8 cellular contexts compared by ENCODE assay signal in genomic region chr7:55964802-55965470, GRCh38. TPM values are rescaled to one million over a fixed set of nuclear protein-coding genes. Genes with fewer than 3 reads are reported as not detected.
DNase-seq lines count a peak whose midpoint lies in the region; ATAC-seq, FAIRE-seq and TF ChIP-seq lines count a peak whose summit lies in the region.

No MANE protein-coding gene starts in this region.

- H3K36me3 ChIP-seq in A673 (ENCODE audit: insufficient read depth, low read length, poor library complexity, severe bottlenecking) (peaks cover 16% of the 10 kb centered on the region), esophagus muscularis mucosa (peaks cover 0 to 25% (median 2%) of the 10 kb centered on the region in 4 donors)

- H3K27me3 ChIP-seq in A673 (replicated peaks; ENCODE audit: insufficient read depth, low read depth, low read length, poor library complexity) (no peaks in the 10 kb centered on the region), esophagus muscularis mucosa (no peaks in the 10 kb centered on the region)

- TF ChIP-seq POLR2A in esophagus muscularis mucosa (IDR thresholded peaks at IDR 0.05; ENCODE audit: low read depth), result peak; percentile 46

- peak; percentile 54 for ATAC-seq in HG02943 (IDR thresholded peaks at IDR 0.05; ENCODE audit: low read depth, unreplicated experiment)

- H3K4me1 ChIP-seq in A673 (ENCODE audit: insufficient read depth, low read length, poor library complexity, severe bottlenecking) (peaks cover 5% of the 10 kb centered on the region), esophagus muscularis mucosa (peaks cover 28 to 62% (median 45%) of the 10 kb centered on the region in 4 donors)

- POLR2A ChIA-PET in A673 (lab: Charles Lee; ENCODE audit: low non-redundant PET), result no interaction called here

- peak overlapping the region; percentile 95 for H3K27ac ChIP-seq in A673 (ENCODE audit: low read depth, low read length, poor library complexity, severe bottlenecking)
- H3K27ac ChIP-seq in esophagus muscularis mucosa (replicated peaks in 1 of 4), result peak overlapping the region; percentile 95 to 99 (median 96)

- no peak for TF ChIP-seq EP300 in esophagus muscularis mucosa (IDR thresholded peaks at IDR 0.05)

- DNase-seq in A673 (ENCODE audit: low spot score) (peak; percentile 37), GM18507 (ENCODE audit: extremely low spot score, insufficient read length, low read depth) (no peak), NCI-H510A (lab: John Stamatoyannopoulos, UW) (peak; percentile 68), esophagus muscularis mucosa (ENCODE audit: extremely low spot score) (peak; percentile 94), myocyte (ENCODE audit: low read depth) (peak; percentile 91)
- DNase-seq in activated CD8-positive, alpha-beta memory T cell treated with anti-CD3 and anti-CD28 coated beads, Interleukin-2, amount 50 U/mL, for 48 hours, result peak; percentile 77
- DNase-seq in stimulated activated naive CD4-positive, alpha-beta T cell (lab: John Stamatoyannopoulos, UW), result peak; percentile 29 to 55 (median 40)

- peak; percentile 49 for FAIRE-seq in GM18507 (lab: Jason Lieb, UNC)

- intact Hi-C loops in A673 (cut with micrococcal nuclease; ENCODE audit: unreplicated experiment) (loop anchor here (2.0 kb wide), 1 partner anchor 324 kb away; no protein-coding TSS in a partner anchor), esophagus muscularis mucosa (cut with DNase I) (loop anchor here (5.0 to 10.0 kb wide), 4 partner anchors 78 to 600 kb away; partner anchors contain the start of genes CCT6A, LANCL2, PSPH and ZNF713)

- peak overlapping the region; percentile 96 for H3K4me3 ChIP-seq in A673 (ENCODE audit: low read depth, low read length, poor library complexity, severe bottlenecking)
- H3K4me3 ChIP-seq in esophagus muscularis mucosa, result peak overlapping the region; percentile 71 to 92 (median 76)

- CTCF ChIA-PET in A673 (lab: Charles Lee), result interaction anchor here (1.0 kb wide), 1 partner anchor 10 kb away, joined by 3 read pairs; no protein-coding TSS in a partner anchor

- WGBS in esophagus muscularis mucosa, result 3% methylated on average over 11 of the region's 49 CpGs

- no TSS peak for BruUV-seq in A673 (replicated peaks; lab: Mats Ljungman, UMichigan)

- TF ChIP-seq CTCF in A673 (conservative IDR thresholded peaks at IDR 0.05; ENCODE audit: low read depth, low read length), result no peak
- no peak for TF ChIP-seq CTCF in esophagus muscularis mucosa (IDR thresholded peaks at IDR 0.05)

- H3K9me3 ChIP-seq in A673 (ENCODE audit: low read depth, low read length, poor library complexity, severe bottlenecking), result no peaks in the 10 kb centered on the region
- no peaks in the 10 kb centered on the region for H3K9me3 ChIP-seq in esophagus muscularis mucosa

RNA-seq across cellular contexts. Expression of gene NIPSNAP2, which starts 0.6 kb away (rescaled TPM):
- total RNA-seq in A673 (2021) (91.8 and 93.7 TPM in 2 replicates), esophagus muscularis mucosa (100 to 1,000 TPM in 3 of 4 donors, 10 to 100 TPM in 1; 93.3 to 131 (median 116) TPM), myocyte (101 and 117 TPM in 2 replicates)
- polyA plus RNA-seq in myocyte (2012), result 34.0 TPM

RNA-seq across cellular contexts. Expression of gene MRPS17, which starts 13.3 kb away (rescaled TPM):
- 23.3 and 29.1 TPM in 2 replicates for total RNA-seq in A673 (2021)
- 10 to 100 TPM in 3 of 4 donors, 1 to 10 TPM in 1; 7.9 to 16.4 (median 15.7) TPM for total RNA-seq in esophagus muscularis mucosa
- 18.3 and 19.1 TPM in 2 replicates for total RNA-seq in myocyte
- 19.1 TPM for polyA plus RNA-seq in myocyte (2012)
